Comparison of ENCODE assay signal across 1 cellular context in the genomic region with DNA sequence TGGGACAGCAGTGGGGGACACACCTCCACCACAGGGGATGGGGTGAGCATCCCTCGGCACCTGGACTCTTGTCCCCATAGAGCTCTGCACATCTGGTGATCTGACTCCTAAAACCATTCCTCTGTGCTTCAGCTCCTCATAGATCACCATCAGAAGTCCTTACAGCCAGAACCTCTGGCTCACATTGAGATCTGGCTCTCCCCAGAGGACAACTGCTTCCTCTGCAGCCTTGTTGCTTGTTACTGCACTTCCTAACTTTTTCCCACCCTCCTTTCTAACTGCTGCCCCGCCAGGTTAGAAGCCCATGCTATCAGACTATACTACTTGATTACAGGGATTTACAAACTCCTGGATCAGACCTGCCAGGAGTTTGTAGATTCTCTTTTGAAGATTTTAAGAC.
TF ChIP-seq lines count a peak whose summit lies in the region.

No MANE protein-coding gene starts in this region.

TF ChIP-seq in GM23338, 12 proteins besides CTCF, POLR2A, EP300 and RAD21 (continued from another document):
- TF ChIP-seq, protein P1, sequence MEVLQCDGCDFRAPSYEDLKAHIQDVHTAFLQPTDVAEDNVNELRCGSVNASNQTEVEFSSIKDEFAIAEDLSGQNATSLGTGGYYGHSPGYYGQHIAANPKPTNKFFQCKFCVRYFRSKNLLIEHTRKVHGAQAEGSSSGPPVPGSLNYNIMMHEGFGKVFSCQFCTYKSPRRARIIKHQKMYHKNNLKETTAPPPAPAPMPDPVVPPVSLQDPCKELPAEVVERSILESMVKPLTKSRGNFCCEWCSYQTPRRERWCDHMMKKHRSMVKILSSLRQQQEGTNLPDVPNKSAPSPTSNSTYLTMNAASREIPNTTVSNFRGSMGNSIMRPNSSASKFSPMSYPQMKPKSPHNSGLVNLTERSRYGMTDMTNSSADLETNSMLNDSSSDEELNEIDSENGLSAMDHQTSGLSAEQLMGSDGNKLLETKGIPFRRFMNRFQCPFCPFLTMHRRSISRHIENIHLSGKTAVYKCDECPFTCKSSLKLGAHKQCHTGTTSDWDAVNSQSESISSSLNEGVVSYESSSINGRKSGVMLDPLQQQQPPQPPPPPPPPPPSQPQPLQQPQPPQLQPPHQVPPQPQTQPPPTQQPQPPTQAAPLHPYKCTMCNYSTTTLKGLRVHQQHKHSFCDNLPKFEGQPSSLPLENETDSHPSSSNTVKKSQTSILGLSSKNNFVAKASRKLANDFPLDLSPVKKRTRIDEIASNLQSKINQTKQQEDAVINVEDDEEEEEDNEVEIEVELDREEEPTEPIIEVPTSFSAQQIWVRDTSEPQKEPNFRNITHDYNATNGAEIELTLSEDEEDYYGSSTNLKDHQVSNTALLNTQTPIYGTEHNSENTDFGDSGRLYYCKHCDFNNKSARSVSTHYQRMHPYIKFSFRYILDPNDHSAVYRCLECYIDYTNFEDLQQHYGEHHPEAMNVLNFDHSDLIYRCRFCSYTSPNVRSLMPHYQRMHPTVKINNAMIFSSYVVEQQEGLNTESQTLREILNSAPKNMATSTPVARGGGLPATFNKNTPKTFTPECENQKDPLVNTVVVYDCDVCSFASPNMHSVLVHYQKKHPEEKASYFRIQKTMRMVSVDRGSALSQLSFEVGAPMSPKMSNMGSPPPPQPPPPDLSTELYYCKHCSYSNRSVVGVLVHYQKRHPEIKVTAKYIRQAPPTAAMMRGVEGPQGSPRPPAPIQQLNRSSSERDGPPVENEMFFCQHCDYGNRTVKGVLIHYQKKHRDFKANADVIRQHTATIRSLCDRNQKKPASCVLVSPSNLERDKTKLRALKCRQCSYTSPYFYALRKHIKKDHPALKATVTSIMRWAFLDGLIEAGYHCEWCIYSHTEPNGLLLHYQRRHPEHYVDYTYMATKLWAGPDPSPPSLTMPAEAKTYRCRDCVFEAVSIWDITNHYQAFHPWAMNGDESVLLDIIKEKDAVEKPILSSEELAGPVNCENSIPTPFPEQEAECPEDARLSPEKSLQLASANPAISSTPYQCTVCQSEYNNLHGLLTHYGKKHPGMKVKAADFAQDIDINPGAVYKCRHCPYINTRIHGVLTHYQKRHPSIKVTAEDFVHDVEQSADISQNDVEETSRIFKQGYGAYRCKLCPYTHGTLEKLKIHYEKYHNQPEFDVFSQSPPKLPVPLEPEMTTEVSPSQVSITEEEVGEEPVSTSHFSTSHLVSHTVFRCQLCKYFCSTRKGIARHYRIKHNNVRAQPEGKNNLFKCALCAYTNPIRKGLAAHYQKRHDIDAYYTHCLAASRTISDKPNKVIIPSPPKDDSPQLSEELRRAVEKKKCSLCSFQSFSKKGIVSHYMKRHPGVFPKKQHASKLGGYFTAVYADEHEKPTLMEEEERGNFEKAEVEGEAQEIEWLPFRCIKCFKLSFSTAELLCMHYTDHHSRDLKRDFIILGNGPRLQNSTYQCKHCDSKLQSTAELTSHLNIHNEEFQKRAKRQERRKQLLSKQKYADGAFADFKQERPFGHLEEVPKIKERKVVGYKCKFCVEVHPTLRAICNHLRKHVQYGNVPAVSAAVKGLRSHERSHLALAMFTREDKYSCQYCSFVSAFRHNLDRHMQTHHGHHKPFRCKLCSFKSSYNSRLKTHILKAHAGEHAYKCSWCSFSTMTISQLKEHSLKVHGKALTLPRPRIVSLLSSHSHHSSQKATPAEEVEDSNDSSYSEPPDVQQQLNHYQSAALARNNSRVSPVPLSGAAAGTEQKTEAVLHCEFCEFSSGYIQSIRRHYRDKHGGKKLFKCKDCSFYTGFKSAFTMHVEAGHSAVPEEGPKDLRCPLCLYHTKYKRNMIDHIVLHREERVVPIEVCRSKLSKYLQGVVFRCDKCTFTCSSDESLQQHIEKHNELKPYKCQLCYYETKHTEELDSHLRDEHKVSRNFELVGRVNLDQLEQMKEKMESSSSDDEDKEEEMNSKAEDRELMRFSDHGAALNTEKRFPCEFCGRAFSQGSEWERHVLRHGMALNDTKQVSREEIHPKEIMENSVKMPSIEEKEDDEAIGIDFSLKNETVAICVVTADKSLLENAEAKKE (CRISPR knock-in tag; IDR thresholded peaks at IDR 0.05) = peak; percentile 63
